ENCODE assay signal across 18 cellular contexts in genomic region chr2:116761864-116762263, GRCh38.
DNase-seq lines count a peak whose midpoint lies in the region; ATAC-seq and TF ChIP-seq lines count a peak whose summit lies in the region.
"Had no signal": no experiment of that assay in that cellular context is flagged by ENCODE, and none has a peak within 500 bp of the region (broad histone marks: within the 10 kb centered on the region; RNA-seq: fewer than 3 reads in every experiment).

No MANE protein-coding gene starts in this region.

- TF ChIP-seq CTCF in VCaP (conservative IDR thresholded peaks at IDR 0.05) = no peak

- no peak for ATAC-seq in GM18873 (IDR thresholded peaks at IDR 0.05; ENCODE audit: low FRiP score, unreplicated experiment)
- ATAC-seq in GM21529 (IDR thresholded peaks at IDR 0.05; ENCODE audit: unreplicated experiment) = no peak

- peak overlapping the region; percentile 23 for H3K27ac ChIP-seq in VCaP
- H3K27ac ChIP-seq: 22Rv1; BLaER1 treated with 17β-estradiol and CSF1 and Interleukin-3, amounts not matched to agents 10 nM and 100 nM had no signal

- DNase-seq in ELF-1 (ENCODE audit: low read depth, low spot score) (peak; percentile 6), iPS-NIHi11 (ENCODE audit: low spot score) (peak; percentile 7), SHP77 (lab: John Stamatoyannopoulos, UW) (no peak)
- DNase-seq: ACHN; AML-193; BE2C; CD4-positive, alpha-beta T cell; CD8-positive, alpha-beta memory T cell; DMS53; DMS79 treated with DMSO at 0.1 percent for 48 hours; GOT3; H7; HCEC 1CT had no signal

Comparison
In these comparisons a context has a peak if more than half of its experiments do, and no peak if none do; other contexts are left out.
1. DNase-seq: peak in ELF-1 (single experiment) and iPS-NIHi11 (single experiment); none in SHP77 (0 of 2).